ENCODE assay signal across 26 cellular contexts in genomic region chr11:75530577-75530976, GRCh38.
"Had no signal": no experiment of that assay in that cellular context is flagged by ENCODE, and none has a peak within 500 bp of the region (broad histone marks: within the 10 kb centered on the region; RNA-seq: fewer than 3 reads in every experiment).

No MANE protein-coding gene starts in this region.

- H3K4me3 ChIP-seq: esophagus muscularis mucosa, heart left ventricle, ovary, prostate gland, smooth muscle cell, tibial nerve had no signal

- H3K27me3 ChIP-seq: brain microvascular endothelial cell, esophagus muscularis mucosa, foreskin keratinocyte, heart left ventricle, ovary, tibial nerve had no signal

- DNase-seq: activated CD4-positive, alpha-beta T cell treated with anti-CD3 and anti-CD28 coated beads for 36 hours; activated CD4-positive, CD25-positive, alpha-beta regulatory T cell; activated CD8-positive, alpha-beta memory T cell treated with anti-CD3 and anti-CD28 coated beads, Interleukin-2, amount 50 U/mL, for 48 hours; activated naive CD4-positive, alpha-beta T cell; activated T-cell treated with anti-CD3 and anti-CD28 coated beads, Interleukin-2, amount 50 U/mL, for 48 hours; amniotic stem cell; brain microvascular endothelial cell; caudate nucleus; foreskin keratinocyte; hypothalamus; immature natural killer cell; kidney; left colon; mammary epithelial cell; ovary; retina; SK-N-SH; stimulated activated CD4-positive, alpha-beta T cell treated with anti-CD3 and anti-CD28 coated beads, Interleukin-1b, Interleukin-23, amount 100 ng/mL, for 48 hours; stimulated activated naive CD4-positive, alpha-beta T cell treated with Interleukin-2 at 50 U/mL for 16 hours; SW 1271 had no signal

- H3K9me3 ChIP-seq: esophagus muscularis mucosa, heart left ventricle, ovary, prostate gland, SK-N-SH, tibial nerve had no signal

- H3K4me1 ChIP-seq: foreskin keratinocyte had no signal

- H3K27ac Mint-ChIP-seq: activated CD4-positive, alpha-beta T cell treated with anti-CD3 and anti-CD28 coated beads for 36 hours; nephron had no signal

- H3K27ac ChIP-seq: brain microvascular endothelial cell, esophagus muscularis mucosa, foreskin keratinocyte, heart left ventricle, ovary, prostate gland, tibial nerve had no signal

- H3K36me3 ChIP-seq: brain microvascular endothelial cell, esophagus muscularis mucosa, heart left ventricle, ovary, prostate gland, tibial nerve had no signal

- H3K4me3 Mint-ChIP-seq: activated CD4-positive, alpha-beta T cell treated with anti-CD3 and anti-CD28 coated beads for 36 hours; immature natural killer cell; nephron had no signal

- H3K9me3 Mint-ChIP-seq: nephron had no signal

- H3K27me3 Mint-ChIP-seq: activated CD4-positive, alpha-beta T cell treated with anti-CD3 and anti-CD28 coated beads for 36 hours had no signal

- ATAC-seq: activated CD4-positive, alpha-beta T cell treated with anti-CD3 and anti-CD28 coated beads for 36 hours; foreskin keratinocyte; heart left ventricle; left colon had no signal

- H3K36me3 Mint-ChIP-seq: immature natural killer cell had no signal
